In genomic region chr10:95183132-95183450, GRCh38 we compare ENCODE assay signal across 8 cellular contexts. TPM values are rescaled to one million over a fixed set of nuclear protein-coding genes. Genes with fewer than 3 reads are reported as not detected.
A peak's percentile ranks its signal among the peaks of the same experiment; 100 is the strongest.
DNase-seq lines count a peak whose midpoint lies in the region; ATAC-seq and TF ChIP-seq lines count a peak whose summit lies in the region.

No MANE protein-coding gene starts in this region.

- peak overlapping the region; percentile 19 for H3K27ac ChIP-seq in SJSA1

- H3K4me1 ChIP-seq in SJSA1 (replicated peaks) = peaks cover 17% of the 10 kb centered on the region

- H3K9me3 Mint-ChIP-seq in activated naive CD4-positive, alpha-beta T cell treated with anti-CD3 and anti-CD28 coated beads, Interleukin-2, amount 50 U/mL, for 24 hours = no peaks in the 10 kb centered on the region
- no peaks in the 10 kb centered on the region for H3K9me3 Mint-ChIP-seq in activated naive CD4-positive, alpha-beta T cell treated with anti-CD3 and anti-CD28 coated beads, Interleukin-2, amount 50 U/mL, for 72 hours
- H3K9me3 Mint-ChIP-seq in stimulated activated effector memory CD8-positive, alpha-beta T cell treated with anti-CD3 and anti-CD28 coated beads, Interleukin-12 subunit alpha, Interleukin-12 subunit beta, amount 100 ng/mL, for 72 hours = no peaks in the 10 kb centered on the region

- no peak overlapping the region for H3K27ac Mint-ChIP-seq in activated naive CD4-positive, alpha-beta T cell treated with anti-CD3 and anti-CD28 coated beads, Interleukin-2, amount 50 U/mL, for 24 hours
- no peak overlapping the region for H3K27ac Mint-ChIP-seq in activated naive CD4-positive, alpha-beta T cell treated with anti-CD3 and anti-CD28 coated beads, Interleukin-2, amount 50 U/mL, for 72 hours
- H3K27ac Mint-ChIP-seq in stimulated activated effector memory CD8-positive, alpha-beta T cell treated with anti-CD3 and anti-CD28 coated beads, Interleukin-12 subunit alpha, Interleukin-12 subunit beta, amount 100 ng/mL, for 72 hours = no peak overlapping the region

- no peaks in the 10 kb centered on the region for H3K9me3 ChIP-seq in SJSA1 (replicated peaks)

- no peaks in the 10 kb centered on the region for H3K36me3 Mint-ChIP-seq in activated naive CD4-positive, alpha-beta T cell treated with anti-CD3 and anti-CD28 coated beads, Interleukin-2, amount 50 U/mL, for 24 hours
- H3K36me3 Mint-ChIP-seq in activated naive CD4-positive, alpha-beta T cell treated with anti-CD3 and anti-CD28 coated beads, Interleukin-2, amount 50 U/mL, for 72 hours = no peaks in the 10 kb centered on the region
- H3K36me3 Mint-ChIP-seq in stimulated activated effector memory CD8-positive, alpha-beta T cell treated with anti-CD3 and anti-CD28 coated beads, Interleukin-12 subunit alpha, Interleukin-12 subunit beta, amount 100 ng/mL, for 72 hours = no peaks in the 10 kb centered on the region

- no peaks in the 10 kb centered on the region for H3K4me1 Mint-ChIP-seq in activated naive CD4-positive, alpha-beta T cell treated with anti-CD3 and anti-CD28 coated beads, Interleukin-2, amount 50 U/mL, for 24 hours
- peaks cover 5% of the 10 kb centered on the region for H3K4me1 Mint-ChIP-seq in stimulated activated effector memory CD8-positive, alpha-beta T cell treated with anti-CD3 and anti-CD28 coated beads, Interleukin-12 subunit alpha, Interleukin-12 subunit beta, amount 100 ng/mL, for 72 hours

- H3K27me3 ChIP-seq in SJSA1 (replicated peaks) = no peaks in the 10 kb centered on the region

- H3K4me3 ChIP-seq in SJSA1 (peak overlapping the region; percentile 56), foreskin fibroblast (ENCODE audit: low read depth in 1 of 2, low read length in 2 of 2) (peak overlapping the region; percentile 57 to 60)

- H3K27me3 Mint-ChIP-seq in activated naive CD4-positive, alpha-beta T cell treated with anti-CD3 and anti-CD28 coated beads, Interleukin-2, amount 50 U/mL, for 24 hours = peaks cover 19% of the 10 kb centered on the region

- DNase-seq in activated naive CD4-positive, alpha-beta T cell treated with anti-CD3 and anti-CD28 coated beads, Interleukin-2, amount 50 U/mL, for 72 hours (ENCODE audit: low spot score in 2 of 2) = no peak
- no peak for DNase-seq in SJSA1 (ENCODE audit: low read depth in 1 of 2, low spot score in 2 of 2)
- DNase-seq in foreskin fibroblast = peak in 1 of 2 donors; percentile 3
- DNase-seq in stimulated activated effector memory CD8-positive, alpha-beta T cell treated with anti-CD3 and anti-CD28 coated beads, Interleukin-12 subunit alpha, Interleukin-12 subunit beta, amount 100 ng/mL, for 72 hours (ENCODE audit: low spot score in 2 of 2) = no peak
- DNase-seq in SIG-M5 (lab: John Stamatoyannopoulos, UW) = no peak
- no peak for DNase-seq in foreskin melanocyte
- DNase-seq in NCI-H2081 treated with DMSO at 0.1 percent for 48 hours (lab: John Stamatoyannopoulos, UW) = no peak

- no peak for TF ChIP-seq CTCF in foreskin fibroblast (IDR thresholded peaks at IDR 0.05; ENCODE audit: low read depth, low read length)

- no peaks in the 10 kb centered on the region for H3K36me3 ChIP-seq in SJSA1

- no peak for ATAC-seq in activated naive CD4-positive, alpha-beta T cell treated with anti-CD3 and anti-CD28 coated beads, Interleukin-2, amount 50 U/mL, for 72 hours
- ATAC-seq in stimulated activated effector memory CD8-positive, alpha-beta T cell treated with anti-CD3 and anti-CD28 coated beads, Interleukin-12 subunit alpha, Interleukin-12 subunit beta, amount 100 ng/mL, for 72 hours = no peak

- peak overlapping the region; percentile 52 for H3K4me3 Mint-ChIP-seq in activated naive CD4-positive, alpha-beta T cell treated with anti-CD3 and anti-CD28 coated beads, Interleukin-2, amount 50 U/mL, for 24 hours
- peak overlapping the region; percentile 63 for H3K4me3 Mint-ChIP-seq in stimulated activated effector memory CD8-positive, alpha-beta T cell treated with anti-CD3 and anti-CD28 coated beads, Interleukin-12 subunit alpha, Interleukin-12 subunit beta, amount 100 ng/mL, for 72 hours

RNA-seq across cellular contexts. Expression of gene ACSM6, which starts 10.9 kb away (rescaled TPM):
- not detected for total RNA-seq in activated naive CD4-positive, alpha-beta T cell treated with anti-CD3 and anti-CD28 coated beads, Interleukin-2, amount 50 U/mL, for 72 hours
- total RNA-seq in SJSA1 (2014; rRNA removed; shearing (Covaris generic)) = not detected in 2 replicates
